In genomic region chr17:28130455-28130854, GRCh38 we compare ENCODE assay signal across 25 cellular contexts.
"Had no signal": no experiment of that assay in that cellular context is flagged by ENCODE, and none has a peak within 500 bp of the region (broad histone marks: within the 10 kb centered on the region; RNA-seq: fewer than 3 reads in every experiment).

No MANE protein-coding gene starts in this region.

- H3K27me3 ChIP-seq: colonic mucosa, hepatocyte, spleen, stomach, transverse colon had no signal

- H3K27ac ChIP-seq: colonic mucosa, hepatocyte, left ventricle myocardium inferior, lower lobe of right lung, parathyroid adenoma, psoas muscle, spleen, stomach, thoracic aorta, transverse colon had no signal

- H2AFZ ChIP-seq: hepatocyte, parathyroid adenoma had no signal

- H3K4me2 ChIP-seq: hepatocyte had no signal

- FAIRE-seq: kidney had no signal

- H3K27ac Mint-ChIP-seq: endodermal cell; memory B cell; natural killer cell treated with Interleukin-12 subunit alpha and Interleukin-12 subunit beta and Interleukin-15 and Interleukin-18, amount 100 ng/mL, for 72 hours; stimulated activated memory B cell treated with anti-CD40 and anti-IgM and Interleukin-4, amounts not matched to agents 10 μg/mL and 1 μg/mL and 100 μg/mL, for 72 hours had no signal

- H3K36me3 Mint-ChIP-seq: natural killer cell treated with Interleukin-12 subunit alpha and Interleukin-12 subunit beta and Interleukin-15 and Interleukin-18, amount 100 ng/mL, for 72 hours had no signal

- H3K9ac ChIP-seq: parathyroid adenoma had no signal

- H3K9me3 Mint-ChIP-seq: endodermal cell; memory B cell; natural killer cell treated with Interleukin-12 subunit alpha and Interleukin-12 subunit beta and Interleukin-15 and Interleukin-18, amount 100 ng/mL, for 72 hours; stimulated activated memory B cell treated with anti-CD40 and anti-IgM and Interleukin-4, amounts not matched to agents 10 μg/mL and 1 μg/mL and 100 μg/mL, for 72 hours had no signal

- H3K9me3 ChIP-seq: colonic mucosa, left ventricle myocardium inferior, lower lobe of right lung, psoas muscle, spleen, stomach, thoracic aorta, transverse colon had no signal

- H3K4me1 Mint-ChIP-seq: endodermal cell; memory B cell; stimulated activated memory B cell treated with anti-CD40 and anti-IgM and Interleukin-4, amounts not matched to agents 10 μg/mL and 1 μg/mL and 100 μg/mL, for 72 hours had no signal

- H3K4me1 ChIP-seq: colonic mucosa, lower lobe of right lung, parathyroid adenoma, psoas muscle, spleen had no signal

- DNase-seq: colonic mucosa; dermis blood vessel endothelial cell; endodermal cell; foreskin melanocyte; head of caudate nucleus; kidney; left cardiac atrium; left ventricle myocardium inferior; lower lobe of right lung; midbrain; psoas muscle; spleen; stimulated activated CD4-positive, alpha-beta T cell treated with anti-CD3 and anti-CD28 coated beads, Interleukin-15, amount 100 ng/mL, for 24 hours; stimulated activated CD4-positive, alpha-beta T cell treated with anti-CD3 and anti-CD28 coated beads, Interleukin-1b, Interleukin-23, amount 100 ng/mL, for 48 hours; stimulated activated CD4-positive, alpha-beta T cell treated with anti-CD3 and anti-CD28 coated beads, Interleukin-4, amount 100 ng/mL, for 24 hours; stomach; substantia nigra; transverse colon had no signal

- ATAC-seq: left cardiac atrium; lower lobe of right lung; natural killer cell treated with Interleukin-12 subunit alpha and Interleukin-12 subunit beta and Interleukin-15 and Interleukin-18, amount 100 ng/mL, for 72 hours; psoas muscle; sciatic nerve; stimulated activated memory B cell treated with anti-CD40 and anti-IgM and Interleukin-4, amounts not matched to agents 10 μg/mL and 1 μg/mL and 100 μg/mL, for 72 hours had no signal

- H3K4me3 Mint-ChIP-seq: endodermal cell; memory B cell; natural killer cell treated with Interleukin-12 subunit alpha and Interleukin-12 subunit beta and Interleukin-15 and Interleukin-18, amount 100 ng/mL, for 72 hours; stimulated activated memory B cell treated with anti-CD40 and anti-IgM and Interleukin-4, amounts not matched to agents 10 μg/mL and 1 μg/mL and 100 μg/mL, for 72 hours had no signal

- H3K4me3 ChIP-seq: colonic mucosa, hepatocyte, left ventricle myocardium inferior, lower lobe of right lung, psoas muscle, spleen, stomach, thoracic aorta, transverse colon had no signal

- H3K27me3 Mint-ChIP-seq: memory B cell; natural killer cell treated with Interleukin-12 subunit alpha and Interleukin-12 subunit beta and Interleukin-15 and Interleukin-18, amount 100 ng/mL, for 72 hours; stimulated activated memory B cell treated with anti-CD40 and anti-IgM and Interleukin-4, amounts not matched to agents 10 μg/mL and 1 μg/mL and 100 μg/mL, for 72 hours had no signal

- H3K36me3 ChIP-seq: colonic mucosa, transverse colon had no signal
